ENCODE assay signal across 34 cellular contexts in genomic region chr17:33561935-33562334, GRCh38.
"Had no signal": no experiment of that assay in that cellular context is flagged by ENCODE, and none has a peak within 500 bp of the region (broad histone marks: within the 10 kb centered on the region; RNA-seq: fewer than 3 reads in every experiment).

No MANE protein-coding gene starts in this region.

- H3K9me3 Mint-ChIP-seq: activated T-helper 2 cell treated with anti-CD3 and anti-CD28 coated beads, Interferon-gamma antibody, Interleukin-2, Interleukin-4, amounts not matched to agents 10 μg/mL and 5 μg/mL and 100 μg/mL, durations not matched to agents 14 hours and 24 hours and 36 hours; central memory CD8-positive, alpha-beta T cell; T-helper 2 cell treated with Interferon-gamma antibody and Interleukin-4, amounts not matched to agents 5 μg/mL and 100 μg/mL, for 36 hours had no signal

- DNase-seq: activated CD4-positive, alpha-beta memory T cell treated with anti-CD3 and anti-CD28 coated beads for 36 hours; activated CD4-positive, alpha-beta T cell treated with anti-CD3 and anti-CD28 coated beads for 36 hours; activated CD4-positive, alpha-beta T cell treated with anti-CD3 and anti-CD28 coated beads, Interleukin-2, amount 10 ng/mL, durations not matched to agents 24 days and 14 days; activated CD4-positive, CD25-positive, alpha-beta regulatory T cell; activated CD4-positive, CD25-positive, alpha-beta regulatory T cell treated with anti-CD3 and anti-CD28 coated beads, Interleukin-2, amount 50 U/mL, for 72 hours; activated CD8-positive, alpha-beta memory T cell treated with anti-CD3 and anti-CD28 coated beads, Interleukin-2, amount 10 ng/mL, durations not matched to agents 7 days and 5 days; activated CD8-positive, alpha-beta memory T cell treated with anti-CD3 and anti-CD28 coated beads, Interleukin-2, amount 50 U/mL, for 4 hours; activated CD8-positive, alpha-beta T cell treated with anti-CD3 and anti-CD28 coated beads, Interleukin-2, amount 10 ng/mL, durations not matched to agents 7 days and 5 days; activated effector memory CD4-positive, alpha-beta T cell treated with anti-CD3 and anti-CD28 coated beads, Interleukin-2, amount 50 U/mL, for 16 hours; activated naive CD4-positive, alpha-beta T cell treated with anti-CD3 and anti-CD28 coated beads for 36 hours; activated naive CD8-positive, alpha-beta T cell treated with anti-CD3 and anti-CD28 coated beads for 36 hours; activated naive CD8-positive, alpha-beta T cell treated with anti-CD3 and anti-CD28 coated beads, Interleukin-2, amount 50 U/mL, for 24 hours; activated T-cell treated with anti-CD3 and anti-CD28 coated beads, Interleukin-2, amount 50 U/mL, for 1 hour; activated T-cell treated with anti-CD3 and anti-CD28 coated beads, Interleukin-2, amount 50 U/mL, for 48 hours; adrenal gland; aorta; brain microvascular endothelial cell; dorsolateral prefrontal cortex; effector memory CD4-positive, alpha-beta T cell; endodermal cell; foreskin fibroblast; head of caudate nucleus; hippocampal formation; T1000 had no signal

- H3K36me3 ChIP-seq: adrenal gland, brain microvascular endothelial cell had no signal

- ATAC-seq: activated CD4-positive, alpha-beta T cell treated with anti-CD3 and anti-CD28 coated beads for 36 hours; activated CD8-positive, alpha-beta memory T cell treated with anti-CD3 and anti-CD28 coated beads, Interleukin-2, amount 10 ng/mL, durations not matched to agents 7 days and 5 days; activated CD8-positive, alpha-beta T cell treated with anti-CD3 and anti-CD28 coated beads, Interleukin-2, amount 10 ng/mL, durations not matched to agents 7 days and 5 days; activated naive CD8-positive, alpha-beta T cell treated with anti-CD3 and anti-CD28 coated beads, Interleukin-2, amount 50 U/mL, for 24 hours; esophagus mucosa had no signal

- H3K36me3 Mint-ChIP-seq: activated CD4-positive, alpha-beta memory T cell treated with anti-CD3 and anti-CD28 coated beads for 36 hours; activated CD8-positive, alpha-beta memory T cell treated with anti-CD3 and anti-CD28 coated beads, Interleukin-2, amount 10 ng/mL, durations not matched to agents 7 days and 5 days; activated naive CD4-positive, alpha-beta T cell treated with anti-CD3 and anti-CD28 coated beads, Interleukin-2, amount 50 U/mL, for 24 hours; activated naive CD8-positive, alpha-beta T cell treated with anti-CD3 and anti-CD28 coated beads for 36 hours had no signal

- H3K4me1 Mint-ChIP-seq: activated CD4-positive, alpha-beta T cell treated with anti-CD3 and anti-CD28 coated beads for 36 hours; activated CD8-positive, alpha-beta memory T cell treated with anti-CD3 and anti-CD28 coated beads, Interleukin-2, amount 10 ng/mL, durations not matched to agents 7 days and 5 days; activated naive CD4-positive, alpha-beta T cell treated with anti-CD3 and anti-CD28 coated beads, Interleukin-2, amount 50 U/mL, for 24 hours; activated naive CD8-positive, alpha-beta T cell treated with anti-CD3 and anti-CD28 coated beads, Interleukin-2, amount 50 U/mL, for 24 hours; central memory CD8-positive, alpha-beta T cell; endodermal cell had no signal

- H3K27ac ChIP-seq: adrenal gland, brain microvascular endothelial cell, coronary artery had no signal

- H3K4me3 ChIP-seq: adrenal gland, coronary artery, dorsolateral prefrontal cortex had no signal

- FAIRE-seq: bronchial epithelial cell, frontal cortex had no signal

- H3K4me1 ChIP-seq: adrenal gland had no signal

- H3K9me3 ChIP-seq: adrenal gland had no signal

- H3K4me3 Mint-ChIP-seq: activated CD4-positive, alpha-beta memory T cell treated with anti-CD3 and anti-CD28 coated beads for 36 hours; activated CD4-positive, alpha-beta T cell treated with anti-CD3 and anti-CD28 coated beads for 36 hours; activated CD4-positive, alpha-beta T cell treated with anti-CD3 and anti-CD28 coated beads, Interleukin-2, amount 10 ng/mL, durations not matched to agents 24 days and 14 days; activated CD8-positive, alpha-beta memory T cell treated with anti-CD3 and anti-CD28 coated beads, Interleukin-2, amount 10 ng/mL, durations not matched to agents 7 days and 5 days; activated CD8-positive, alpha-beta T cell treated with anti-CD3 and anti-CD28 coated beads, Interleukin-2, amount 10 ng/mL, durations not matched to agents 7 days and 5 days; activated naive CD4-positive, alpha-beta T cell treated with anti-CD3 and anti-CD28 coated beads for 36 hours; activated naive CD4-positive, alpha-beta T cell treated with anti-CD3 and anti-CD28 coated beads, Interleukin-2, amount 50 U/mL, for 24 hours; activated naive CD8-positive, alpha-beta T cell treated with anti-CD3 and anti-CD28 coated beads for 36 hours; activated naive CD8-positive, alpha-beta T cell treated with anti-CD3 and anti-CD28 coated beads, Interleukin-2, amount 50 U/mL, for 24 hours; activated T-helper 1 cell treated with anti-CD3 and anti-CD28 coated beads, Interleukin-12 subunit alpha, Interleukin-12 subunit beta, Interleukin-2, Interleukin-4 antibody, amounts not matched to agents 30 ng/mL and 10 ng/mL and 1 ng/mL, durations not matched to agents 14 hours and 24 hours and 36 hours; central memory CD8-positive, alpha-beta T cell; dendritic cell treated with granulocyte-macrophage colony-stimulating factor and Interleukin-4, amounts not matched to agents 40 ng/mL and 50 ng/mL, for 4 days; endodermal cell; T-helper 2 cell treated with Interferon-gamma antibody and Interleukin-4, amounts not matched to agents 5 μg/mL and 100 μg/mL, for 36 hours had no signal

- H3K27me3 ChIP-seq: adrenal gland, brain microvascular endothelial cell had no signal

- H3K27me3 Mint-ChIP-seq: activated CD4-positive, alpha-beta T cell treated with anti-CD3 and anti-CD28 coated beads, Interleukin-2, amount 10 ng/mL, durations not matched to agents 24 days and 14 days; activated CD8-positive, alpha-beta memory T cell treated with anti-CD3 and anti-CD28 coated beads, Interleukin-2, amount 10 ng/mL, durations not matched to agents 7 days and 5 days; activated naive CD4-positive, alpha-beta T cell treated with anti-CD3 and anti-CD28 coated beads, Interleukin-2, amount 50 U/mL, for 24 hours; dendritic cell treated with granulocyte-macrophage colony-stimulating factor and Interleukin-4, amounts not matched to agents 40 ng/mL and 50 ng/mL, for 4 days had no signal

- H3K27ac Mint-ChIP-seq: activated CD4-positive, alpha-beta memory T cell treated with anti-CD3 and anti-CD28 coated beads for 36 hours; activated CD4-positive, alpha-beta T cell treated with anti-CD3 and anti-CD28 coated beads for 36 hours; activated CD4-positive, alpha-beta T cell treated with anti-CD3 and anti-CD28 coated beads, Interleukin-2, amount 10 ng/mL, durations not matched to agents 24 days and 14 days; activated CD8-positive, alpha-beta memory T cell treated with anti-CD3 and anti-CD28 coated beads, Interleukin-2, amount 10 ng/mL, durations not matched to agents 7 days and 5 days; activated CD8-positive, alpha-beta T cell treated with anti-CD3 and anti-CD28 coated beads, Interleukin-2, amount 10 ng/mL, durations not matched to agents 7 days and 5 days; activated naive CD4-positive, alpha-beta T cell treated with anti-CD3 and anti-CD28 coated beads for 36 hours; activated naive CD4-positive, alpha-beta T cell treated with anti-CD3 and anti-CD28 coated beads, Interleukin-2, amount 50 U/mL, for 24 hours; activated naive CD8-positive, alpha-beta T cell treated with anti-CD3 and anti-CD28 coated beads for 36 hours; activated naive CD8-positive, alpha-beta T cell treated with anti-CD3 and anti-CD28 coated beads, Interleukin-2, amount 50 U/mL, for 24 hours; activated T-helper 1 cell treated with anti-CD3 and anti-CD28 coated beads, Interleukin-12 subunit alpha, Interleukin-12 subunit beta, Interleukin-2, Interleukin-4 antibody, amounts not matched to agents 30 ng/mL and 10 ng/mL and 1 ng/mL, durations not matched to agents 14 hours and 24 hours and 36 hours; activated T-helper 2 cell treated with anti-CD3 and anti-CD28 coated beads, Interferon-gamma antibody, Interleukin-2, Interleukin-4, amounts not matched to agents 10 μg/mL and 5 μg/mL and 100 μg/mL, durations not matched to agents 14 hours and 24 hours and 36 hours; dendritic cell treated with granulocyte-macrophage colony-stimulating factor and Interleukin-4, amounts not matched to agents 40 ng/mL and 50 ng/mL, for 4 days; endodermal cell; T-helper 2 cell treated with Interferon-gamma antibody and Interleukin-4, amounts not matched to agents 5 μg/mL and 100 μg/mL, for 36 hours had no signal
